Comparison of ENCODE assay signal across 10 cellular contexts in the genomic region with DNA sequence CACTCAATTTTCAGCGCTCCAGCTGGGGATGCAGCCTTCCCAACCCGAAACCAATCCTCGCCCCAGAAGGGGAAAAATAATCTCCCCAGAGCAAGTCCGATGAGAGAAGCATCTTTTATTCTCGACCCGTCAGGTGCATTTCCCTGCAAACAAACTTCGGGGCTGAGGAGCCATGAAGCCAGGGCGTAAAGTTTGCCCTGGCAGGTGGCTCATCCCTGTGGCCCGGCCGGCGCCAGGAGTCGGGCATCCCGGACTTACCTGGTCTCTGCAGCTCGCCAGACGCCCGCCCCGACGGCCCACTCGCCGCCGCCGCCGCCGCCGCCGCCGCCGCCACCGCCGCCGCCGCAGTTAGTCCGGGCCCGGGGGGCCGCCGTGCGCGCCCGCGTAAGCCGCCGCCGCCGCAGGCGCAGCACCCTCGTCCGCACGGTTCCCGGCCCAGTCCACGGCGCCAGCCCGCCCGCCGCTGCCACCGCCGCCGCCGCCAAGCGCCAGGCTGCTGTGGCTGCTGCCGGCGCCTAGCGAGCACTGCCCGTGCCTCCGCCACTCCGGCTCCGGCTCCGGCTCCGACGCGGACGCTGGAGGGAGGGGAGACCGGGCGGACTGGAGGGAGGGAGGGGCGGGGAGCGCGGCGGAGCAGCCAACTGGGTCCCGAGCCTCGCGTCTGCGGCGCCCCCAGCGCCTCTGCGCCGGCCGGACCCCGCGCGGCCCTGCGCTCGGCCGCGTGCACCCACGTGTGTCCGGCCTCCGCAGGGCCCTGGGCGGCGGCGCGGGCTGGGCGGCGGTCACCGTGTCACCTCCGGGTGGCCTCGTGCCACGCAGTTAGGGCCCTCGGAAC. TPM values are rescaled to one million over a fixed set of nuclear protein-coding genes. Genes with fewer than 3 reads are reported as not detected.
A peak's percentile ranks its signal among the peaks of the same experiment; 100 is the strongest.
DNase-seq lines count a peak whose midpoint lies in the region; ATAC-seq and TF ChIP-seq lines count a peak whose summit lies in the region.
"Had no signal": no experiment of that assay in that cellular context is flagged by ENCODE, and none has a peak within 500 bp of the region (broad histone marks: within the 10 kb centered on the region; RNA-seq: fewer than 3 reads in every experiment).

A gene (minus strand): TSS at position 527 of the 835 bp plus-strand sequence. CDS start 93,547 bp downstream, outside the sequence.

- DNase-seq in NCI-H1105 (lab: John Stamatoyannopoulos, UW) (peak; percentile 44), fibroblast of villous mesenchyme (ENCODE audit: low read depth) (no peak), mesenteric fat pad (ENCODE audit: low spot score) (no peak), H4 (ENCODE audit: low spot score) (no peak), NCI-H1048 (lab: John Stamatoyannopoulos, UW) (no peak)
- DNase-seq: GF-D8, T-cell had no signal

- no peak for TF ChIP-seq EP300 in neural cell (conservative IDR thresholded peaks at IDR 0.05; ENCODE audit: poor library complexity, severe bottlenecking)

- no peaks in the 10 kb centered on the region for H3K4me1 ChIP-seq in ACC112 (ENCODE audit: control insufficient read depth, insufficient read depth, low read length, unreplicated experiment)

- H3K27me3 ChIP-seq in ACC112 (ENCODE audit: insufficient read depth, low read length) (peaks cover 39% of the 10 kb centered on the region), neural cell (ENCODE audit: insufficient read depth, low read depth, low read length) (peaks cover 20% of the 10 kb centered on the region)

- no peaks in the 10 kb centered on the region for H4K20me1 ChIP-seq in neural cell (ENCODE audit: insufficient read depth)

- TF ChIP-seq CTCF in fibroblast of villous mesenchyme (IDR thresholded peaks at IDR 0.05; ENCODE audit: insufficient read depth, low read depth, low read length): no peak
- TF ChIP-seq CTCF in neural cell (IDR thresholded peaks at IDR 0.05; ENCODE audit: poor library complexity, severe bottlenecking): no peak

- no peaks in the 10 kb centered on the region for H3F3A ChIP-seq in neural cell (ENCODE audit: insufficient read depth, low read length, poor library complexity, severe bottlenecking)

- H3K36me3 ChIP-seq in ACC112 (ENCODE audit: insufficient read depth, low read length): no peaks in the 10 kb centered on the region
- no peaks in the 10 kb centered on the region for H3K36me3 ChIP-seq in neural cell (ENCODE audit: insufficient read depth, low read length)

- H3K9me3 ChIP-seq in neural cell (ENCODE audit: low read length): no peaks in the 10 kb centered on the region

- H3K27ac ChIP-seq in ACC112 (ENCODE audit: low read depth, low read length) (no peak within 1 kb of the TSS), neural cell (ENCODE audit: low read length) (no peak within 1 kb of the TSS)

- H2AFZ ChIP-seq in ACC112 (ENCODE audit: low read length, unreplicated experiment): peak within 1 kb of the TSS; percentile 13
- no peak within 1 kb of the TSS for H2AFZ ChIP-seq in neural cell (ENCODE audit: low read depth, low read length)

- peak within 1 kb of the TSS; percentile 60 for H3K4me3 ChIP-seq in ACC112 (ENCODE audit: low read depth, low read length)
- peak within 1 kb of the TSS; percentile 9 for H3K4me3 ChIP-seq in fibroblast of villous mesenchyme (ENCODE audit: low read depth, low read length)
- H3K4me3 ChIP-seq in neural cell (ENCODE audit: low read length): peak within 1 kb of the TSS; percentile 69

- ATAC-seq in GM18502 (IDR thresholded peaks at IDR 0.05; ENCODE audit: poor library complexity, unreplicated experiment): no peak
- ATAC-seq: T-cell had no signal

- peak within 1 kb of the TSS; percentile 43 for H3K4me2 ChIP-seq in neural cell (ENCODE audit: low read length)

- H3K9ac ChIP-seq in neural cell (ENCODE audit: low read length): peak within 1 kb of the TSS; percentile 35

- no peaks in the 10 kb centered on the region for H3K9me2 ChIP-seq in neural cell (ENCODE audit: insufficient read depth, low read length)

- H3K79me2 ChIP-seq in ACC112 (ENCODE audit: control insufficient read depth, insufficient read depth, low read length, unreplicated experiment) (no peaks in the 10 kb centered on the region), neural cell (replicated peaks; ENCODE audit: insufficient read depth, low read length) (no peaks in the 10 kb centered on the region)

- no peak for TF ChIP-seq RAD21 in neural cell (conservative IDR thresholded peaks at IDR 0.05)

TF ChIP-seq in neural cell, 6 proteins besides CTCF, POLR2A, EP300 and RAD21:
- TF ChIP-seq SMC3 (conservative IDR thresholded peaks at IDR 0.05; ENCODE audit: poor library complexity) (no peak), POLR2AphosphoS5 (IDR thresholded peaks at IDR 0.05) (peak; percentile 8), MXI1 (conservative IDR thresholded peaks at IDR 0.05; ENCODE audit: poor library complexity, severe bottlenecking) (peak; percentile 26)
- TF ChIP-seq, protein P1, sequence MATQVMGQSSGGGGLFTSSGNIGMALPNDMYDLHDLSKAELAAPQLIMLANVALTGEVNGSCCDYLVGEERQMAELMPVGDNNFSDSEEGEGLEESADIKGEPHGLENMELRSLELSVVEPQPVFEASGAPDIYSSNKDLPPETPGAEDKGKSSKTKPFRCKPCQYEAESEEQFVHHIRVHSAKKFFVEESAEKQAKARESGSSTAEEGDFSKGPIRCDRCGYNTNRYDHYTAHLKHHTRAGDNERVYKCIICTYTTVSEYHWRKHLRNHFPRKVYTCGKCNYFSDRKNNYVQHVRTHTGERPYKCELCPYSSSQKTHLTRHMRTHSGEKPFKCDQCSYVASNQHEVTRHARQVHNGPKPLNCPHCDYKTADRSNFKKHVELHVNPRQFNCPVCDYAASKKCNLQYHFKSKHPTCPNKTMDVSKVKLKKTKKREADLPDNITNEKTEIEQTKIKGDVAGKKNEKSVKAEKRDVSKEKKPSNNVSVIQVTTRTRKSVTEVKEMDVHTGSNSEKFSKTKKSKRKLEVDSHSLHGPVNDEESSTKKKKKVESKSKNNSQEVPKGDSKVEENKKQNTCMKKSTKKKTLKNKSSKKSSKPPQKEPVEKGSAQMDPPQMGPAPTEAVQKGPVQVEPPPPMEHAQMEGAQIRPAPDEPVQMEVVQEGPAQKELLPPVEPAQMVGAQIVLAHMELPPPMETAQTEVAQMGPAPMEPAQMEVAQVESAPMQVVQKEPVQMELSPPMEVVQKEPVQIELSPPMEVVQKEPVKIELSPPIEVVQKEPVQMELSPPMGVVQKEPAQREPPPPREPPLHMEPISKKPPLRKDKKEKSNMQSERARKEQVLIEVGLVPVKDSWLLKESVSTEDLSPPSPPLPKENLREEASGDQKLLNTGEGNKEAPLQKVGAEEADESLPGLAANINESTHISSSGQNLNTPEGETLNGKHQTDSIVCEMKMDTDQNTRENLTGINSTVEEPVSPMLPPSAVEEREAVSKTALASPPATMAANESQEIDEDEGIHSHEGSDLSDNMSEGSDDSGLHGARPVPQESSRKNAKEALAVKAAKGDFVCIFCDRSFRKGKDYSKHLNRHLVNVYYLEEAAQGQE (IDR thresholded peaks at IDR 0.05; ENCODE audit: borderline replicate concordance): peak; percentile 8
TF ChIP-seq in neural cell: peak in this region for 3.

RNA-seq across cellular contexts. Expression of the gene that starts here (rescaled TPM):
- total RNA-seq in fibroblast of villous mesenchyme (1.6 and 6.5 TPM in 2 replicates), mesenteric fat pad (4.0 TPM)
- polyA plus RNA-seq in neural cell: 24.0 and 31.8 TPM in 2 replicates
- polyA minus RNA-seq in neural cell: 21.5 and 21.9 TPM in 2 replicates
- 0.06 TPM in 1 of 2 replicates, not detected in the other for total RNA-seq in H4 (2014; rRNA removed; shearing (Covaris generic))
- total RNA-seq: T-cell had no signal

Comparison
In these comparisons a context has a peak if more than half of its experiments do, and no peak if none do; other contexts are left out.
1. H3K4me3 ChIP-seq: peak in every context shown above with its lines; median percentile 69 in neural cell; 60 in ACC112; 9 in fibroblast of villous mesenchyme.